ENCODE assay signal across 12 cellular contexts in genomic region chr10:72058989-72059842, GRCh38. TPM values are rescaled to one million over a fixed set of nuclear protein-coding genes. Genes with fewer than 3 reads are reported as not detected.
DNase-seq lines count a peak whose midpoint lies in the region; ATAC-seq and TF ChIP-seq lines count a peak whose summit lies in the region.
"Had no signal": no experiment of that assay in that cellular context is flagged by ENCODE, and none has a peak within 500 bp of the region (broad histone marks: within the 10 kb centered on the region; RNA-seq: fewer than 3 reads in every experiment).

No MANE protein-coding gene starts in this region.

- H3K36me3 Mint-ChIP-seq in activated CD4-positive, alpha-beta T cell treated with anti-CD3 and anti-CD28 coated beads, Interleukin-2, amount 10 ng/mL, durations not matched to agents 7 days and 5 days (ENCODE audit: low read depth), result peaks cover 27% of the 10 kb centered on the region

- H3K79me2 ChIP-seq in PC-3 (ENCODE audit: low read length), result no peaks in the 10 kb centered on the region

- H2AFZ ChIP-seq in PC-3 (ENCODE audit: low read length), result no peak overlapping the region

- H3K27ac Mint-ChIP-seq in activated CD4-positive, alpha-beta T cell treated with anti-CD3 and anti-CD28 coated beads, Interleukin-2, amount 10 ng/mL, durations not matched to agents 7 days and 5 days, result peak overlapping the region; percentile 41
- H3K27ac Mint-ChIP-seq: dendritic cell treated with granulocyte-macrophage colony-stimulating factor and Interleukin-4, amounts not matched to agents 40 ng/mL and 50 ng/mL, for 4 days had no signal

- H3K4me3 Mint-ChIP-seq in activated CD4-positive, alpha-beta T cell treated with anti-CD3 and anti-CD28 coated beads, Interleukin-2, amount 10 ng/mL, durations not matched to agents 7 days and 5 days, result no peak overlapping the region
- H3K4me3 Mint-ChIP-seq: dendritic cell treated with granulocyte-macrophage colony-stimulating factor and Interleukin-4, amounts not matched to agents 40 ng/mL and 50 ng/mL, for 4 days had no signal

- ATAC-seq in PC-3 (no peak), HG03457 (IDR thresholded peaks at IDR 0.05; ENCODE audit: unreplicated experiment) (no peak)

- no peaks in the 10 kb centered on the region for H3K9me3 ChIP-seq in PC-3 (ENCODE audit: low read length)

- CTCF ChIA-PET in activated CD4-positive, alpha-beta T cell treated with anti-CD3 and anti-CD28 coated beads, Interleukin-2, amount 10 ng/mL, durations not matched to agents 7 days and 5 days (lab: Charles Lee), result interaction anchor here (0.6 to 4.0 kb wide), 4 partner anchors 11 to 646 kb away, joined by 3 to 21 read pairs (median 6); no protein-coding TSS in a partner anchor
- CTCF ChIA-PET in PC-3 (lab: Charles Lee), result interaction anchor here (1.0 kb wide), 1 partner anchor 11 kb away, joined by 3 read pairs; no protein-coding TSS in a partner anchor

- no TSS peak for BruUV-seq in PC-3 (replicated peaks; lab: Mats Ljungman, UMichigan)

- peaks cover 8% of the 10 kb centered on the region for H3K4me1 ChIP-seq in PC-3 (ENCODE audit: insufficient read depth, low read length)

- TF ChIP-seq CTCF in cardiac fibroblast (IDR thresholded peaks at IDR 0.05; ENCODE audit: low read depth, low read length) (no peak), PC-3 (conservative IDR thresholded peaks at IDR 0.05; ENCODE audit: low read depth, low read length) (no peak)

- no peak overlapping the region for H3K4me2 ChIP-seq in PC-3 (ENCODE audit: low read length)

- H3K9me3 Mint-ChIP-seq in activated CD4-positive, alpha-beta T cell treated with anti-CD3 and anti-CD28 coated beads, Interleukin-2, amount 10 ng/mL, durations not matched to agents 7 days and 5 days, result no peaks in the 10 kb centered on the region
- H3K9me3 Mint-ChIP-seq: dendritic cell treated with granulocyte-macrophage colony-stimulating factor and Interleukin-4, amounts not matched to agents 40 ng/mL and 50 ng/mL, for 4 days had no signal

- intact Hi-C loops in PC-3 (cut with micrococcal nuclease), result no loop called here

- H3K36me3 ChIP-seq in PC-3 (ENCODE audit: low read depth, low read length), result no peaks in the 10 kb centered on the region

- no peak overlapping the region for H3K9ac ChIP-seq in PC-3 (ENCODE audit: low read length)

- H3F3A ChIP-seq in PC-3 (ENCODE audit: low read length, unreplicated experiment), result no peaks in the 10 kb centered on the region

- H3K27me3 Mint-ChIP-seq in activated CD4-positive, alpha-beta T cell treated with anti-CD3 and anti-CD28 coated beads, Interleukin-2, amount 10 ng/mL, durations not matched to agents 7 days and 5 days, result no peaks in the 10 kb centered on the region

- H3K9me2 ChIP-seq in PC-3 (replicated peaks; ENCODE audit: low read length), result no peaks in the 10 kb centered on the region

- H3K4me1 Mint-ChIP-seq in activated CD4-positive, alpha-beta T cell treated with anti-CD3 and anti-CD28 coated beads, Interleukin-2, amount 10 ng/mL, durations not matched to agents 7 days and 5 days, result peaks cover 7% of the 10 kb centered on the region

- peak; percentile 41 to 42 for DNase-seq in activated CD8-positive, alpha-beta memory T cell treated with anti-CD3 and anti-CD28 coated beads for 4 hours (ENCODE audit: low read depth in 2 of 2)
- no peak for DNase-seq in activated CD8-positive, alpha-beta memory T cell treated with anti-CD3 and anti-CD28 coated beads, Interleukin-2, amount 50 U/mL, for 48 hours
- DNase-seq in activated CD4-positive, alpha-beta T cell treated with anti-CD3 and anti-CD28 coated beads, Interleukin-2, amount 10 ng/mL, durations not matched to agents 7 days and 5 days, result no peak
- DNase-seq in cardiac fibroblast (ENCODE audit: low read depth in 2 of 2) (peak; percentile 22 to 51), PC-3 (no peak), G401 (ENCODE audit: low spot score) (no peak)
- DNase-seq in stimulated activated CD4-positive, alpha-beta T cell treated with anti-CD3 and anti-CD28 coated beads, TNF-alpha, amount 100 ng/mL, for 4 hours (ENCODE audit: low read depth in 3 of 3), result peak in 2 of 3 experiments; percentile 26 to 28
- DNase-seq: NCI-H1048; NK-92 treated with Interleukin-12 subunit alpha and Interleukin-12 subunit beta, amount 100 ng/mL, for 24 hours; SW 1271 had no signal

- POLR2A ChIA-PET in activated CD4-positive, alpha-beta T cell treated with anti-CD3 and anti-CD28 coated beads, Interleukin-2, amount 10 ng/mL, durations not matched to agents 7 days and 5 days (lab: Charles Lee), result no interaction called here
- POLR2A ChIA-PET in PC-3 (lab: Charles Lee; ENCODE audit: unreplicated experiment), result no interaction called here

- H3K27ac ChIP-seq in PC-3 (ENCODE audit: low read length), result no peak overlapping the region

- H3K4me3 ChIP-seq in cardiac fibroblast (replicated peaks in 1 of 2; ENCODE audit: low read depth in 2 of 2, low read length in 2 of 2) (no peak overlapping the region), PC-3 (ENCODE audit: low read length) (no peak overlapping the region)

- H3K27me3 ChIP-seq in PC-3 (ENCODE audit: low read length), result no peaks in the 10 kb centered on the region

- no peaks in the 10 kb centered on the region for H4K20me1 ChIP-seq in PC-3 (ENCODE audit: low read length)

- in situ Hi-C loops in G401 (cut with HindIII; ENCODE audit: low sequenced_read_pairs), result no loop called here

RNA-seq across cellular contexts. Expression of gene SPOCK2, which starts 29.1 kb away (rescaled TPM):
- 100 to 1,000 TPM; 423 to 424 TPM for total RNA-seq in activated CD4-positive, alpha-beta T cell treated with anti-CD3 and anti-CD28 coated beads, Interleukin-2, amount 10 ng/mL, durations not matched to agents 7 days and 5 days
- 0.06 and 0.33 TPM in 2 replicates for total RNA-seq in PC-3 (2014; rRNA removed)
- 0.12 and 0.17 TPM in 2 replicates for total RNA-seq in G401 (2014; rRNA removed; shearing (Covaris generic))

Comparison
In these comparisons a context has a peak if more than half of its experiments do, and no peak if none do; other contexts are left out.
1. DNase-seq: peak in activated CD8-positive, alpha-beta memory T cell treated with anti-CD3 and anti-CD28 coated beads for 4 hours (2 of 2), cardiac fibroblast (2 of 2) and stimulated activated CD4-positive, alpha-beta T cell treated with anti-CD3 and anti-CD28 coated beads, TNF-alpha, amount 100 ng/mL, for 4 hours (2 of 3); none in activated CD8-positive, alpha-beta memory T cell treated with anti-CD3 and anti-CD28 coated beads, Interleukin-2, amount 50 U/mL, for 48 hours (single experiment), activated CD4-positive, alpha-beta T cell treated with anti-CD3 and anti-CD28 coated beads, Interleukin-2, amount 10 ng/mL, durations not matched to agents 7 days and 5 days (single experiment), PC-3 (single experiment) and G401 (single experiment).
2. RNA of gene SPOCK2, which starts 29.1 kb away (total RNA-seq): 423 to 424 TPM in activated CD4-positive, alpha-beta T cell treated with anti-CD3 and anti-CD28 coated beads, Interleukin-2, amount 10 ng/mL, durations not matched to agents 7 days and 5 days; 0.06 to 0.33 TPM in PC-3 and 0.12 to 0.17 TPM in G401; every median in the first group is over 100 times any median in the second.